In the genomic region with DNA sequence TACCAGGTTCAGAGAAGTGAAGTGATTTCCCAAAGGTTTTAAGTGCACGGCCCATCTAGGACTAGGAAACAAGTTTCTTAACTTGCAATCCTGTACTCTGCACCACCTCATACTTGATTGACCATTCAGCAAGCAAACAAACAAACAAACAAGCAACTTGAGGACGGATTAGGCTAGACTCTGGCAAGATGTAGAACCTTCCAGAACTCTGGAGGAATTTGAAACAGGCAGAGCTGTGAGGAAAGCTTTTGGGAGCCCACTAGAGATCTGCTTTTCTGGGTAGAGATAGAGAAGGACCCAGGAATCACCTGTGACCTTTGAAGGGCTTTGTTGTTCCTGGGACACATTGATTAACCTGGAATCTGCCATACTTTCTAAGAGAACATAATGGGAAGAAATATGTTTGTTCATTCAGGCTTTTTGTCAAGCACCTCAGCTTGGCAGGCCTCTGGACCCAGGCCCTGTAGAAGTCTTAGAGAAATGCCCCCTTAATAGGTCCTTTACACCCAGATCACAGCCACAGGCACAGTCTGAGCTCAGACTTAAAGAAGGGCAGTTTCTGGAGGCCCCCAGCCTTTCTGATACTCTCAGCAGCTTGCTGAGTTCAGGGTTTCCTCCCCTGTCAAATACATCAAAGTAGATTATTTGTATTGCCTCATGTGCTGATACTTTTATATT, we compare ENCODE assay signal across 8 cellular contexts. TPM values are rescaled to one million over a fixed set of nuclear protein-coding genes. Genes with fewer than 3 reads are reported as not detected.
DNase-seq lines count a peak whose midpoint lies in the region; ATAC-seq and TF ChIP-seq lines count a peak whose summit lies in the region.

No MANE protein-coding gene starts in this region.

- TF ChIP-seq CTCF in osteoblast (IDR thresholded peaks at IDR 0.05; ENCODE audit: extremely low read depth, low read depth, low read length), result no peak

- peaks cover 11% of the 10 kb centered on the region for H3K36me3 Mint-ChIP-seq in effector memory CD8-positive, alpha-beta T cell (ENCODE audit: insufficient read depth)

- H3K27me3 Mint-ChIP-seq in effector memory CD8-positive, alpha-beta T cell, result no peaks in the 10 kb centered on the region

- H3K4me1 ChIP-seq in osteoblast (ENCODE audit: insufficient read depth, low read length), result peaks cover 17% of the 10 kb centered on the region

- peak overlapping the region; percentile 84 to 91 for H3K4me3 Mint-ChIP-seq in effector memory CD8-positive, alpha-beta T cell

- no peaks in the 10 kb centered on the region for H3K36me3 ChIP-seq in MG63
- no peaks in the 10 kb centered on the region for H3K36me3 ChIP-seq in osteoblast (ENCODE audit: insufficient read depth, low read length)

- H3K4me2 ChIP-seq in osteoblast (ENCODE audit: insufficient read depth, low read length), result peak overlapping the region; percentile 87

- H3K4me1 Mint-ChIP-seq in effector memory CD8-positive, alpha-beta T cell (ENCODE audit: low read depth in 2 of 2), result peaks cover 24 to 39% of the 10 kb centered on the region in 2 donors

- peak overlapping the region; percentile 98 to 99 for H3K27ac Mint-ChIP-seq in effector memory CD8-positive, alpha-beta T cell

- peak overlapping the region; percentile 69 for H3K4me3 ChIP-seq in MG63
- peak overlapping the region; percentile 92 for H3K4me3 ChIP-seq in osteoblast (ENCODE audit: insufficient read depth, low read length)

- peaks cover 50% of the 10 kb centered on the region for H3K79me2 ChIP-seq in osteoblast (ENCODE audit: insufficient read depth, low read length)

- no peaks in the 10 kb centered on the region for H3K9me3 Mint-ChIP-seq in effector memory CD8-positive, alpha-beta T cell

- H3K27me3 ChIP-seq in MG63 (no peaks in the 10 kb centered on the region), osteoblast (ENCODE audit: insufficient read depth, low read length) (peaks cover 4% of the 10 kb centered on the region)

- no peaks in the 10 kb centered on the region for H3K9me3 ChIP-seq in MG63
- no peaks in the 10 kb centered on the region for H3K9me3 ChIP-seq in osteoblast (ENCODE audit: low read depth, low read length)

- peak; percentile 38 for DNase-seq in DMS53 (lab: John Stamatoyannopoulos, UW)
- DNase-seq in MG63, result no peak
- DNase-seq in effector memory CD8-positive, alpha-beta T cell, result no peak
- DNase-seq in osteoblast (ENCODE audit: insufficient read length, low spot score, missing footprints), result no peak
- no peak for DNase-seq in Ammon's horn (ENCODE audit: low spot score)
- DNase-seq in germinal center (ENCODE audit: low spot score), result no peak

- H4K20me1 ChIP-seq in osteoblast (ENCODE audit: insufficient read depth, low read length), result no peaks in the 10 kb centered on the region

- H3K27ac ChIP-seq in osteoblast (ENCODE audit: low read depth, low read length), result peak overlapping the region; percentile 98

- ATAC-seq in effector memory CD8-positive, alpha-beta T cell (replicated peaks), result no peak
- ATAC-seq in HG03457 (IDR thresholded peaks at IDR 0.05; ENCODE audit: unreplicated experiment), result no peak
- ATAC-seq in GM18868 (IDR thresholded peaks at IDR 0.05; ENCODE audit: unreplicated experiment), result no peak

- peak overlapping the region; percentile 100 for H2AFZ ChIP-seq in osteoblast (ENCODE audit: low read length)

RNA-seq across cellular contexts. Expression of gene SENP1, which starts 0.8 kb away (rescaled TPM):
- total RNA-seq in MG63 (2014; rRNA removed; shearing (Covaris generic); ENCODE audit: low replicate concordance), result 15.6 and 16.3 TPM in 2 replicates
- total RNA-seq in osteoblast, result 23.9 and 27.4 TPM in 2 replicates

RNA-seq across cellular contexts. Expression of gene PFKM, which starts 12.5 kb away (rescaled TPM):
- total RNA-seq in MG63 (2014; rRNA removed; shearing (Covaris generic); ENCODE audit: low replicate concordance), result 38.2 and 64.7 TPM in 2 replicates
- 64.8 and 81.0 TPM in 2 replicates for total RNA-seq in osteoblast

RNA-seq across cellular contexts. Expression of gene ASB8, which starts 50.6 kb away (rescaled TPM):
- 31.3 and 79.9 TPM in 2 replicates for total RNA-seq in MG63 (2014; rRNA removed; shearing (Covaris generic); ENCODE audit: low replicate concordance)
- total RNA-seq in osteoblast, result 35.5 and 35.9 TPM in 2 replicates
